Comparison of ENCODE assay signal across 19 cellular contexts in genomic region chr11:67640758-67641113, GRCh38. TPM values are rescaled to one million over a fixed set of nuclear protein-coding genes. Genes with fewer than 3 reads are reported as not detected.
DNase-seq lines count a peak whose midpoint lies in the region; ATAC-seq and TF ChIP-seq lines count a peak whose summit lies in the region.
"Had no signal": no experiment of that assay in that cellular context is flagged by ENCODE, and none has a peak within 500 bp of the region (broad histone marks: within the 10 kb centered on the region; RNA-seq: fewer than 3 reads in every experiment).

No MANE protein-coding gene starts in this region.

- H3K4ac ChIP-seq in neuronal stem cell (ENCODE audit: low read length) = peak overlapping the region; percentile 76

- H3K27me3 ChIP-seq in neuronal stem cell (ENCODE audit: control insufficient read depth in 3 of 3, insufficient read depth in 3 of 3, low read depth in 1 of 3, low read length in 3 of 3) (peaks cover 0 to 5% (median 2%) of the 10 kb centered on the region in 3 experiments), Caco-2 (replicated peaks; ENCODE audit: control insufficient read depth, insufficient read depth, low read length) (no peaks in the 10 kb centered on the region), MM.1S (replicated peaks; ENCODE audit: insufficient read depth, low read length) (peaks cover 12% of the 10 kb centered on the region)
- H3K27me3 ChIP-seq: BLaER1 had no signal

- H3K36me3 Mint-ChIP-seq in activated naive CD4-positive, alpha-beta T cell treated with anti-CD3 and anti-CD28 coated beads, Interleukin-2, amount 10 ng/mL, durations not matched to agents 7 days and 5 days = no peaks in the 10 kb centered on the region
- no peaks in the 10 kb centered on the region for H3K36me3 Mint-ChIP-seq in Caco-2 (ENCODE audit: insufficient read depth, unreplicated experiment)
- H3K36me3 Mint-ChIP-seq: CD4-positive, CD25-positive, alpha-beta regulatory T cell had no signal

- H3K9me3 ChIP-seq in neuronal stem cell (replicated peaks in 1 of 2; ENCODE audit: control insufficient read depth in 2 of 2, insufficient read depth in 1 of 2, low read depth in 1 of 2, low read length in 2 of 2) = peaks cover 0 to 2% of the 10 kb centered on the region in 2 donors
- peaks cover 8% of the 10 kb centered on the region; the same call in 1 of the 2 replicates for H3K9me3 ChIP-seq in Caco-2
- H3K9me3 ChIP-seq in MM.1S (replicated peaks; ENCODE audit: insufficient read depth, low read length) = no peaks in the 10 kb centered on the region

- H3K4me1 ChIP-seq in neuronal stem cell (ENCODE audit: control insufficient read depth in 2 of 2, insufficient read depth in 1 of 2, low read depth in 1 of 2, low read length in 2 of 2) (peaks cover 2 to 12% of the 10 kb centered on the region in 2 donors), Caco-2 (0 out of 2 replicates have a peak, but pooled peaks cover 3% of the 10 kb centered on the region), MM.1S (ENCODE audit: low read length) (peaks cover 15% of the 10 kb centered on the region)

- peak overlapping the region; percentile 48 for H3K18ac ChIP-seq in neuronal stem cell (ENCODE audit: low read length)

- peak overlapping the region; percentile 44 for H3K14ac ChIP-seq in neuronal stem cell (ENCODE audit: low read length)

- H3K9me3 Mint-ChIP-seq in activated naive CD4-positive, alpha-beta T cell treated with anti-CD3 and anti-CD28 coated beads, Interleukin-2, amount 10 ng/mL, durations not matched to agents 7 days and 5 days = peaks cover 3% of the 10 kb centered on the region
- no peaks in the 10 kb centered on the region for H3K9me3 Mint-ChIP-seq in Caco-2 (ENCODE audit: unreplicated experiment)
- H3K9me3 Mint-ChIP-seq: CD4-positive, CD25-positive, alpha-beta regulatory T cell had no signal

- peaks cover 30% of the 10 kb centered on the region for H3K27me3 Mint-ChIP-seq in activated naive CD4-positive, alpha-beta T cell treated with anti-CD3 and anti-CD28 coated beads, Interleukin-2, amount 10 ng/mL, durations not matched to agents 7 days and 5 days
- H3K27me3 Mint-ChIP-seq in Caco-2 (ENCODE audit: insufficient read depth, unreplicated experiment) = no peaks in the 10 kb centered on the region

- no peak overlapping the region for H3K27ac ChIP-seq in neuronal stem cell (replicated peaks; ENCODE audit: low read length)
- H3K27ac ChIP-seq in MM.1S (ENCODE audit: low read length) = no peak overlapping the region
- H3K27ac ChIP-seq: 22Rv1, BLaER1, HL-60 had no signal

- peak overlapping the region; percentile 24 for H2BK5ac ChIP-seq in neuronal stem cell (ENCODE audit: low read length)

- ATAC-seq in GM18909 (IDR thresholded peaks at IDR 0.05; ENCODE audit: poor library complexity, unreplicated experiment) = no peak

- CTCF ChIA-PET in activated naive CD4-positive, alpha-beta T cell treated with anti-CD3 and anti-CD28 coated beads, Interleukin-2, amount 10 ng/mL, durations not matched to agents 7 days and 5 days (lab: Charles Lee) = interaction anchor here (0.7 kb wide), 1 partner anchor 11 kb away, joined by 3 read pairs; the partner anchor contains the start of gene NUDT8
- CTCF ChIA-PET in Caco-2 (lab: Charles Lee) = interaction anchor here (0.6 to 2.8 kb wide), 5 partner anchors 8 to 152 kb away, joined by 3 to 18 read pairs (median 4); partner anchors contain the start of gene NUDT8

- H4K91ac ChIP-seq in neuronal stem cell (ENCODE audit: low read depth, low read length, poor library complexity) = peak overlapping the region; percentile 3

- no peak overlapping the region for H3K23ac ChIP-seq in neuronal stem cell (ENCODE audit: low read depth, low read length, poor library complexity)

- peaks cover 10% of the 10 kb centered on the region for H3K4me1 Mint-ChIP-seq in activated naive CD4-positive, alpha-beta T cell treated with anti-CD3 and anti-CD28 coated beads, Interleukin-2, amount 10 ng/mL, durations not matched to agents 7 days and 5 days
- H3K4me1 Mint-ChIP-seq in Caco-2 (ENCODE audit: low read depth, unreplicated experiment) = no peaks in the 10 kb centered on the region

- no peaks in the 10 kb centered on the region for H3K79me2 ChIP-seq in MM.1S (ENCODE audit: low read length)

- H4K20me1 ChIP-seq in MM.1S (ENCODE audit: insufficient read depth, low read length) = no peaks in the 10 kb centered on the region
- H4K20me1 ChIP-seq: BLaER1 had no signal

- no peak overlapping the region for H2BK120ac ChIP-seq in neuronal stem cell (ENCODE audit: low read depth, low read length)

- H3K9me2 ChIP-seq in MM.1S (replicated peaks; ENCODE audit: insufficient read depth, low read length) = no peaks in the 10 kb centered on the region

- BruUV-seq in Caco-2 (replicated peaks; lab: Mats Ljungman, UMichigan) = no TSS peak

- H3K4me3 ChIP-seq in neuronal stem cell (ENCODE audit: low read length in 2 of 2) (no peak overlapping the region), Caco-2 (ENCODE audit: low read depth, low read length) (no peak overlapping the region), MM.1S (ENCODE audit: low read length) (no peak overlapping the region)
- H3K4me3 ChIP-seq: BLaER1, K562 had no signal

- no peak for TF ChIP-seq CTCF in Caco-2 (IDR thresholded peaks at IDR 0.05; ENCODE audit: insufficient read depth in 1 of 2, low read depth in 1 of 2, low read length in 1 of 2, severe bottlenecking in 1 of 2, unreplicated experiment in 1 of 2)
- no peak for TF ChIP-seq CTCF in MM.1S (IDR thresholded peaks at IDR 0.05; ENCODE audit: low read length)

- intact Hi-C loops in Caco-2 (cut with micrococcal nuclease; ENCODE audit: unreplicated experiment) = loop anchor here (1.0 kb wide), 1 partner anchor 19 kb away; no protein-coding TSS in a partner anchor

- H3K4me2 ChIP-seq in neuronal stem cell (ENCODE audit: insufficient read depth, low read length, poor library complexity, severe bottlenecking) (no peak overlapping the region), MM.1S (ENCODE audit: low read depth, low read length) (no peak overlapping the region)
- H3K4me2 ChIP-seq: BLaER1 had no signal

- no peak overlapping the region for H2BK12ac ChIP-seq in neuronal stem cell (ENCODE audit: low read length)

- H2AFZ ChIP-seq in neuronal stem cell (ENCODE audit: low read length) (peak overlapping the region; percentile 71), MM.1S (ENCODE audit: low read length) (no peak overlapping the region)

- DNase-seq in activated naive CD4-positive, alpha-beta T cell treated with anti-CD3 and anti-CD28 coated beads, Interleukin-2, amount 10 ng/mL, durations not matched to agents 7 days and 5 days = peak; percentile 17
- DNase-seq in activated naive CD4-positive, alpha-beta T cell (lab: John Stamatoyannopoulos, UW) = no peak
- peak; percentile 2 for DNase-seq in iPS-NIHi7 (ENCODE audit: extremely low spot score)
- DNase-seq in neuronal stem cell (ENCODE audit: low spot score) = no peak
- no peak for DNase-seq in Caco-2
- no peak for DNase-seq in NCI-H2171 treated with DMSO at 0.1 percent for 48 hours (lab: John Stamatoyannopoulos, UW)
- DNase-seq in MM.1S = no peak
- DNase-seq: AML-193, Calu3, DMS 273 treated with DMSO at 0.1 percent for 48 hours had no signal

- no peak overlapping the region for H3K4me3 Mint-ChIP-seq in activated naive CD4-positive, alpha-beta T cell treated with anti-CD3 and anti-CD28 coated beads, Interleukin-2, amount 10 ng/mL, durations not matched to agents 7 days and 5 days
- no peak overlapping the region for H3K4me3 Mint-ChIP-seq in Caco-2 (ENCODE audit: unreplicated experiment)
- H3K4me3 Mint-ChIP-seq: CD4-positive, CD25-positive, alpha-beta regulatory T cell had no signal

- H2AK5ac ChIP-seq in neuronal stem cell (ENCODE audit: low read depth, low read length) = peak overlapping the region; percentile 92

- H4K8ac ChIP-seq in neuronal stem cell (ENCODE audit: low read depth, low read length) = no peak overlapping the region

- POLR2A ChIA-PET in Caco-2 (lab: Charles Lee) = no interaction called here

- no peaks in the 10 kb centered on the region; the same call in 1 of the 2 replicates for H3F3A ChIP-seq in MM.1S (ENCODE audit: insufficient read depth, low read length)

- peak overlapping the region; percentile 97 for H2BK15ac ChIP-seq in neuronal stem cell (ENCODE audit: low read length)

- H3K9ac ChIP-seq in neuronal stem cell (ENCODE audit: low read depth, low read length, poor library complexity) (peak overlapping the region; percentile 67), MM.1S (ENCODE audit: low read length) (no peak overlapping the region)
- H3K9ac ChIP-seq: BLaER1 had no signal

- H3K36me3 ChIP-seq in neuronal stem cell (replicated peaks in 1 of 2; ENCODE audit: control insufficient read depth in 2 of 2, insufficient read depth in 2 of 2, low read length in 2 of 2) (no peaks in the 10 kb centered on the region), Caco-2 (ENCODE audit: control insufficient read depth, insufficient read depth, low read length) (no peaks in the 10 kb centered on the region), MM.1S (replicated peaks; ENCODE audit: insufficient read depth, low read length) (no peaks in the 10 kb centered on the region)
- H3K36me3 ChIP-seq: BLaER1 had no signal

- peaks cover 2% of the 10 kb centered on the region for H3K79me1 ChIP-seq in neuronal stem cell (ENCODE audit: low read depth, low read length)

- no peak overlapping the region for H3K27ac Mint-ChIP-seq in activated naive CD4-positive, alpha-beta T cell treated with anti-CD3 and anti-CD28 coated beads, Interleukin-2, amount 10 ng/mL, durations not matched to agents 7 days and 5 days
- H3K27ac Mint-ChIP-seq in Caco-2 (ENCODE audit: unreplicated experiment) = no peak overlapping the region
- H3K27ac Mint-ChIP-seq: CD4-positive, CD25-positive, alpha-beta regulatory T cell had no signal

- no CpG with 5 or more reads among the region's 6 CpGs for WGBS in neuronal stem cell (ENCODE audit: extremely low coverage in 2 of 2, insufficient read length in 2 of 2, insufficient replicate concordance in 1 of 2), 2 donors

RNA-seq across cellular contexts. Expression of gene TBX10, which starts 1.2 kb away (rescaled TPM):
- polyA plus RNA-seq in neuronal stem cell (2013, experiment 1 of 2) = 0.04 TPM
- 0.03 TPM for polyA plus RNA-seq in neuronal stem cell (2013, experiment 2 of 2)
- total RNA-seq in Caco-2 (2022) = not detected in 2 replicates
- total RNA-seq: A673; Calu3; CD4-positive, CD25-positive, alpha-beta regulatory T cell; G401; H4; K562 had no signal
- polyA plus RNA-seq: CD4-positive, CD25-positive, alpha-beta regulatory T cell; K562 had no signal

RNA-seq across cellular contexts. Expression of gene ACY3, which starts 9.8 kb away (rescaled TPM):
- not detected for polyA plus RNA-seq in neuronal stem cell (2013, experiment 1 of 2)
- not detected for polyA plus RNA-seq in neuronal stem cell (2013, experiment 2 of 2)
- total RNA-seq in Caco-2 (2022) = 2.4 and 4.2 TPM in 2 replicates
- total RNA-seq: A673, G401, K562 had no signal
- polyA plus RNA-seq: K562 had no signal

RNA-seq across cellular contexts. Expression of gene NUDT8, which starts 11.0 kb away (rescaled TPM):
- 7.6 TPM for polyA plus RNA-seq in neuronal stem cell (2013, experiment 1 of 2)
- polyA plus RNA-seq in neuronal stem cell (2013, experiment 2 of 2) = 6.7 TPM
- total RNA-seq in Caco-2 (2022) = 15.0 and 18.1 TPM in 2 replicates

RNA-seq across cellular contexts. Expression of gene ALDH3B2, which starts 33.7 kb away (rescaled TPM):
- polyA plus RNA-seq in neuronal stem cell (2013, experiment 1 of 2) = not detected
- not detected for polyA plus RNA-seq in neuronal stem cell (2013, experiment 2 of 2)
- 0.26 and 0.54 TPM in 2 replicates for total RNA-seq in Caco-2 (2022)
- total RNA-seq: A673; CD4-positive, CD25-positive, alpha-beta regulatory T cell; G401; H4; K562 had no signal
- polyA plus RNA-seq: CD4-positive, CD25-positive, alpha-beta regulatory T cell; K562 had no signal

RNA-seq across cellular contexts. Expression of gene NDUFV1, which starts 34.0 kb away (rescaled TPM):
- 71.8 TPM for polyA plus RNA-seq in neuronal stem cell (2013, experiment 1 of 2)
- polyA plus RNA-seq in neuronal stem cell (2013, experiment 2 of 2) = 67.2 TPM
- 358 and 375 TPM in 2 replicates for total RNA-seq in Caco-2 (2022)

Comparison
In these comparisons a context has a peak if more than half of its experiments do, and no peak if none do; other contexts are left out.
1. DNase-seq: peak in activated naive CD4-positive, alpha-beta T cell treated with anti-CD3 and anti-CD28 coated beads, Interleukin-2, amount 10 ng/mL, durations not matched to agents 7 days and 5 days (single experiment) and iPS-NIHi7 (single experiment); none in activated naive CD4-positive, alpha-beta T cell (0 of 4), neuronal stem cell (single experiment), Caco-2 (0 of 2), NCI-H2171 treated with DMSO at 0.1 percent for 48 hours (single experiment) and MM.1S (single experiment).